Comparison of ENCODE assay signal across 16 cellular contexts in the genomic region with DNA sequence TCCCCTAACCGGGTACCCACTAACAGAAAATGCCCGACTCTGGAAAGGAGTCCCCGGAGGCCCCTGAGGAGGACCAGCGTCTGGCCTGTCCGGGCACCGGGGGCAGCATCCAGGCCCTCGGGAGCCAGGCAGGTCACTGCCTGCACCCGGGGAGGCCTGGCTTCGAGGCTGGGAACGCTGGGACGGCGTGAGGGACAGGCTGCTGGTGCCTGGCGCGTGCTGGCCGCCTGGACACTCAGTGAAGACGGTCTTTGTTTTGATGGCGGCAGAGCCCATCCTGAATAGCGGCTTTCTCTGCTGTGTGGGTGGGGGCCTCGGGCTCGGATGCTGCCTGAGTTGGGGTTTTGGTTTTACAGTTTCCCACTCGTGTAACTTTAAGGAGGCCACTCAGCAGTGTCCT. TPM values are rescaled to one million over a fixed set of nuclear protein-coding genes. Genes with fewer than 3 reads are reported as not detected.
DNase-seq lines count a peak whose midpoint lies in the region; ATAC-seq lines count a peak whose summit lies in the region.
"Had no signal": no experiment of that assay in that cellular context is flagged by ENCODE, and none has a peak within 500 bp of the region (broad histone marks: within the 10 kb centered on the region; RNA-seq: fewer than 3 reads in every experiment).

No MANE protein-coding gene starts in this region.

- ATAC-seq in HG03342 (IDR thresholded peaks at IDR 0.05; ENCODE audit: unreplicated experiment) (no peak), HG03108 (IDR thresholded peaks at IDR 0.05; ENCODE audit: unreplicated experiment) (no peak)
- ATAC-seq: PC-3 had no signal

- H3K4me1 ChIP-seq in neuronal stem cell (ENCODE audit: control insufficient read depth in 2 of 2, insufficient read depth in 1 of 2, low read depth in 1 of 2, low read length in 2 of 2) = peaks cover 0 to 14% of the 10 kb centered on the region in 2 donors

- peak in 51 of 56 donors; percentile 21 to 90 (median 69) for DNase-seq in amygdala (lab: John Stamatoyannopoulos, UW)
- peak; percentile 91 for DNase-seq in globus pallidus (ENCODE audit: low spot score)
- no peak for DNase-seq in neuronal stem cell (ENCODE audit: low spot score)
- peak in 48 of 49 donors; percentile 30 to 92 (median 76) for DNase-seq in substantia nigra (lab: John Stamatoyannopoulos, UW)
- no peak for DNase-seq in SKM-1 (lab: John Stamatoyannopoulos, UW; ENCODE audit: unreplicated experiment)
- no peak for DNase-seq in HuH-7.5 (ENCODE audit: low spot score)
- DNase-seq: AML-193; CD4-positive, alpha-beta T cell; DMS79; GDM1; HFFc6; NCI-H1436 treated with DMSO at 0.1 percent for 48 hours; NCI-H446; PC-3 had no signal

- peaks cover 5% of the 10 kb centered on the region for H3K79me1 ChIP-seq in neuronal stem cell (ENCODE audit: low read depth, low read length)

- no CpG with 5 or more reads among the region's 21 CpGs for WGBS in neuronal stem cell (ENCODE audit: extremely low coverage in 2 of 2, insufficient read length in 2 of 2, insufficient replicate concordance in 1 of 2), 2 donors

- H4K8ac ChIP-seq in neuronal stem cell (ENCODE audit: low read depth, low read length) = no peak overlapping the region

- H3K18ac ChIP-seq in neuronal stem cell (ENCODE audit: low read length) = peak overlapping the region; percentile 84

- H3K23ac ChIP-seq in neuronal stem cell (ENCODE audit: low read depth, low read length, poor library complexity) = peak overlapping the region; percentile 58

- H3K27ac ChIP-seq in neuronal stem cell (replicated peaks; ENCODE audit: low read length) = no peak overlapping the region
- peak overlapping the region; percentile 97 for H3K27ac ChIP-seq in substantia nigra (ENCODE audit: low read depth, low read length, poor library complexity, severe bottlenecking)

- no peak overlapping the region for H3K14ac ChIP-seq in neuronal stem cell (ENCODE audit: low read length)

- no peak overlapping the region for H3K4me2 ChIP-seq in neuronal stem cell (ENCODE audit: insufficient read depth, low read length, poor library complexity, severe bottlenecking)

- no peak overlapping the region for H2BK12ac ChIP-seq in neuronal stem cell (ENCODE audit: low read length)

- H3K9me3 ChIP-seq in neuronal stem cell (replicated peaks in 1 of 2; ENCODE audit: control insufficient read depth in 2 of 2, insufficient read depth in 1 of 2, low read depth in 1 of 2, low read length in 2 of 2) = no peaks in the 10 kb centered on the region

- no peak overlapping the region for H3K4me3 ChIP-seq in neuronal stem cell (ENCODE audit: low read length in 2 of 2)

- H3K27me3 ChIP-seq in neuronal stem cell (ENCODE audit: control insufficient read depth in 3 of 3, insufficient read depth in 3 of 3, low read depth in 1 of 3, low read length in 3 of 3) = peaks cover 0 to 65% (median 0%) of the 10 kb centered on the region in 3 experiments

- no peak overlapping the region for H2AFZ ChIP-seq in neuronal stem cell (ENCODE audit: low read length)

- H3K36me3 ChIP-seq in neuronal stem cell (replicated peaks in 1 of 2; ENCODE audit: control insufficient read depth in 2 of 2, insufficient read depth in 2 of 2, low read length in 2 of 2) = peaks cover 0 to 2% of the 10 kb centered on the region in 2 donors

- H2BK15ac ChIP-seq in neuronal stem cell (ENCODE audit: low read length) = peak overlapping the region; percentile 47

- peak overlapping the region; percentile 42 for H2BK5ac ChIP-seq in neuronal stem cell (ENCODE audit: low read length)

- H3K4ac ChIP-seq in neuronal stem cell (ENCODE audit: low read length) = no peak overlapping the region

- peak overlapping the region; percentile 58 for H2AK5ac ChIP-seq in neuronal stem cell (ENCODE audit: low read depth, low read length)

- H4K91ac ChIP-seq in neuronal stem cell (ENCODE audit: low read depth, low read length, poor library complexity) = no peak overlapping the region

- H3K9ac ChIP-seq in neuronal stem cell (ENCODE audit: low read depth, low read length, poor library complexity) = no peak overlapping the region

- no peak overlapping the region for H2BK120ac ChIP-seq in neuronal stem cell (ENCODE audit: low read depth, low read length)

RNA-seq across cellular contexts. Expression of a gene that starts 37.6 kb away (rescaled TPM):
- polyA plus RNA-seq in neuronal stem cell (2013, experiment 1 of 2) = 29.7 TPM
- 28.1 TPM for polyA plus RNA-seq in neuronal stem cell (2013, experiment 2 of 2)

Comparison
In these comparisons a context has a peak if more than half of its experiments do, and no peak if none do; other contexts are left out.
1. DNase-seq: peak in amygdala (51 of 56), globus pallidus (single experiment) and substantia nigra (48 of 49); none in neuronal stem cell (single experiment), SKM-1 (single experiment) and HuH-7.5 (single experiment).